ENCODE assay signal across 22 cellular contexts in the genomic region with DNA sequence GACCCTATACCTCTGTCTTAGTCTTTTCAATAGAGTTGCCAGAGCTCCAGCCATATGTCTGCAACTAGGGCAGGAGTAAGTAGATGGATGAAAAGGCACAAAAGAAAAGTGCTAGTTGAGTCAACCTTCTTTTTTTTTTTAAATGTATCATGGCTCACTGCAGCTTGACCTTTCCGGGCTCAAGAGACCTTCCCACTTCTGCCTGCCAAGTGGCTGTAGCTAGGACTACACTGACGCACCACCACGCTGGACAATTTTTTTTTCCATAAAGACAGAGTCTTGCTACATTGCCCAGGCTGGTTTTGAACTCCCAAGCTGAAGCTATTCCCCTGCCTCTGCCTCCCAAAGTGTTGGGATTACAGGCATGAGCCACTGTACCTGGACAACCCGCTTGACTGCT. TPM values are rescaled to one million over a fixed set of nuclear protein-coding genes. Genes with fewer than 3 reads are reported as not detected.
"Had no signal": no experiment of that assay in that cellular context is flagged by ENCODE, and none has a peak within 500 bp of the region (broad histone marks: within the 10 kb centered on the region; RNA-seq: fewer than 3 reads in every experiment).

No MANE protein-coding gene starts in this region.

- DNase-seq: activated CD4-positive, alpha-beta T cell treated with anti-CD3 and anti-CD28 coated beads for 36 hours; activated CD8-positive, alpha-beta memory T cell treated with anti-CD3 and anti-CD28 coated beads, Interleukin-2, amount 50 U/mL, for 48 hours; activated CD8-positive, alpha-beta T cell treated with anti-CD3 and anti-CD28 coated beads, Interleukin-2, amount 10 ng/mL, durations not matched to agents 7 days and 5 days; activated naive CD4-positive, alpha-beta T cell treated with Interleukin-2 at 50 U/mL for 16 hours; body of pancreas; cortex of kidney; effector memory CD4-positive, alpha-beta T cell; heart left ventricle; left ventricle myocardium superior; ovary; stimulated activated CD4-positive, alpha-beta T cell treated with anti-CD3 and anti-CD28 coated beads, Interleukin-4, amount 100 ng/mL, for 1 hour; stimulated activated CD8-positive, alpha-beta memory T cell treated with anti-CD3 and anti-CD28 coated beads, Interleukin-4, amount 100 ng/mL, for 48 hours; stimulated activated naive CD8-positive, alpha-beta T cell treated with anti-CD3 and anti-CD28 coated beads, Interleukin-15, Interleukin-2, amounts not matched to agents 100 U/mL and 50 U/mL, for 24 hours; SW 1271; testis; WERI-Rb-1 had no signal

- H3K36me3 ChIP-seq: heart left ventricle, neural progenitor cell, ovary, WERI-Rb-1 had no signal

- H3K4me3 ChIP-seq: body of pancreas, heart left ventricle, neural progenitor cell, ovary, testis had no signal

- H2AFZ ChIP-seq: neural progenitor cell had no signal

- H3K4me1 Mint-ChIP-seq: activated CD4-positive, alpha-beta T cell treated with anti-CD3 and anti-CD28 coated beads for 36 hours; central memory CD8-positive, alpha-beta T cell had no signal

- H3K27ac ChIP-seq: body of pancreas, epithelial cell of prostate, heart left ventricle, neural progenitor cell, ovary, testis, WERI-Rb-1 had no signal

- ATAC-seq: activated CD4-positive, alpha-beta T cell treated with anti-CD3 and anti-CD28 coated beads for 36 hours; activated CD8-positive, alpha-beta T cell treated with anti-CD3 and anti-CD28 coated beads, Interleukin-2, amount 10 ng/mL, durations not matched to agents 7 days and 5 days; body of pancreas; heart left ventricle; left ventricle myocardium superior; stimulated activated naive CD8-positive, alpha-beta T cell treated with anti-CD3 and anti-CD28 coated beads, Interleukin-15, Interleukin-2, amounts not matched to agents 100 U/mL and 50 U/mL, for 24 hours had no signal

- H3K27me3 ChIP-seq: body of pancreas, ovary, testis had no signal

- H3K9ac ChIP-seq: neural progenitor cell had no signal

- H3K9me3 ChIP-seq: body of pancreas, heart left ventricle, ovary, testis had no signal

- FAIRE-seq: frontal cortex, keratinocyte had no signal

- H3K9me3 Mint-ChIP-seq: central memory CD8-positive, alpha-beta T cell; neural progenitor cell had no signal

- H3K36me3 Mint-ChIP-seq: neural progenitor cell had no signal

- H3K27ac Mint-ChIP-seq: activated CD4-positive, alpha-beta T cell treated with anti-CD3 and anti-CD28 coated beads for 36 hours; activated CD8-positive, alpha-beta T cell treated with anti-CD3 and anti-CD28 coated beads, Interleukin-2, amount 10 ng/mL, durations not matched to agents 7 days and 5 days; neural progenitor cell had no signal

- H3K4me2 ChIP-seq: neural progenitor cell had no signal

- H3K4me3 Mint-ChIP-seq: activated CD4-positive, alpha-beta T cell treated with anti-CD3 and anti-CD28 coated beads for 36 hours; activated CD8-positive, alpha-beta T cell treated with anti-CD3 and anti-CD28 coated beads, Interleukin-2, amount 10 ng/mL, durations not matched to agents 7 days and 5 days; central memory CD8-positive, alpha-beta T cell; neural progenitor cell had no signal

- H3K4me1 ChIP-seq: body of pancreas, neural progenitor cell, testis had no signal

- H3K27me3 Mint-ChIP-seq: activated CD4-positive, alpha-beta T cell treated with anti-CD3 and anti-CD28 coated beads for 36 hours; central memory CD8-positive, alpha-beta T cell had no signal

RNA-seq across cellular contexts. Expression of gene FOXE1, which starts 27.3 kb away (rescaled TPM):
- total RNA-seq: body of pancreas, frontal cortex, heart left ventricle, left ventricle myocardium superior, ovary had no signal
- polyA plus RNA-seq: heart left ventricle, ovary had no signal

RNA-seq across cellular contexts. Expression of gene HEMGN, which starts 57.6 kb away (rescaled TPM):
- total RNA-seq: body of pancreas, left ventricle myocardium superior, ureter had no signal
- polyA plus RNA-seq: heart left ventricle, keratinocyte, ovary had no signal
